Comparison of ENCODE assay signal across 28 cellular contexts in genomic region chr13:41034382-41034781, GRCh38.
"Had no signal": no experiment of that assay in that cellular context is flagged by ENCODE, and none has a peak within 500 bp of the region (broad histone marks: within the 10 kb centered on the region; RNA-seq: fewer than 3 reads in every experiment).

No MANE protein-coding gene starts in this region.

- H3K27me3 Mint-ChIP-seq: activated CD4-positive, alpha-beta T cell treated with anti-CD3 and anti-CD28 coated beads, Interleukin-2, amount 10 ng/mL, durations not matched to agents 24 days and 14 days; activated CD8-positive, alpha-beta T cell treated with anti-CD3 and anti-CD28 coated beads for 36 hours; activated naive CD4-positive, alpha-beta T cell treated with anti-CD3 and anti-CD28 coated beads, Interleukin-2, amount 50 U/mL, for 24 hours; activated naive CD8-positive, alpha-beta T cell treated with anti-CD3 and anti-CD28 coated beads, Interleukin-2, amount 10 ng/mL, durations not matched to agents 7 days and 5 days; activated T-helper 17 cell treated with anti-CD3 and anti-CD28 coated beads, Interleukin-2, amount 50 U/mL, for 72 hours had no signal

- FAIRE-seq: astrocyte, TTC549 had no signal

- H3K4me3 ChIP-seq: body of pancreas, breast epithelium, SJSA1 had no signal

- H3K4me2 ChIP-seq: SK-N-SH had no signal

- H3K9me3 Mint-ChIP-seq: activated CD4-positive, alpha-beta T cell treated with anti-CD3 and anti-CD28 coated beads, Interleukin-2, amount 10 ng/mL, durations not matched to agents 24 days and 14 days; activated CD8-positive, alpha-beta T cell treated with anti-CD3 and anti-CD28 coated beads for 36 hours; activated naive CD4-positive, alpha-beta T cell treated with anti-CD3 and anti-CD28 coated beads, Interleukin-2, amount 50 U/mL, for 24 hours; activated naive CD8-positive, alpha-beta T cell treated with anti-CD3 and anti-CD28 coated beads, Interleukin-2, amount 10 ng/mL, durations not matched to agents 7 days and 5 days; activated T-cell treated with anti-CD3 and anti-CD28 coated beads, Interleukin-2, amount 50 U/mL, for 72 hours; activated T-helper 17 cell treated with anti-CD3 and anti-CD28 coated beads, Interleukin-2, amount 50 U/mL, for 72 hours; T-helper 1 cell treated with Interleukin-12 subunit alpha and Interleukin-12 subunit beta and Interleukin-4 antibody, amounts not matched to agents 30 μg/mL and 1 μg/mL, for 36 hours; T-helper 2 cell treated with Interferon-gamma antibody and Interleukin-4, amounts not matched to agents 5 μg/mL and 100 μg/mL, for 36 hours had no signal

- H3K9ac ChIP-seq: SK-N-SH had no signal

- ATAC-seq: body of pancreas, Panc1 had no signal

- H3K27ac ChIP-seq: SJSA1 had no signal

- H3K4me1 ChIP-seq: breast epithelium, SJSA1 had no signal

- H3K36me3 ChIP-seq: breast epithelium, SJSA1 had no signal

- H3K27me3 ChIP-seq: body of pancreas, breast epithelium, SJSA1 had no signal

- H3K4me3 Mint-ChIP-seq: activated CD4-positive, alpha-beta T cell treated with anti-CD3 and anti-CD28 coated beads, Interleukin-2, amount 10 ng/mL, durations not matched to agents 24 days and 14 days; activated CD8-positive, alpha-beta T cell treated with anti-CD3 and anti-CD28 coated beads for 36 hours; activated naive CD4-positive, alpha-beta T cell treated with anti-CD3 and anti-CD28 coated beads, Interleukin-2, amount 50 U/mL, for 24 hours; activated naive CD8-positive, alpha-beta T cell treated with anti-CD3 and anti-CD28 coated beads, Interleukin-2, amount 10 ng/mL, durations not matched to agents 7 days and 5 days; activated T-cell treated with anti-CD3 and anti-CD28 coated beads, Interleukin-2, amount 50 U/mL, for 72 hours; activated T-helper 17 cell treated with anti-CD3 and anti-CD28 coated beads, Interleukin-2, amount 50 U/mL, for 72 hours; T-helper 1 cell treated with Interleukin-12 subunit alpha and Interleukin-12 subunit beta and Interleukin-4 antibody, amounts not matched to agents 30 μg/mL and 1 μg/mL, for 36 hours; T-helper 2 cell treated with Interferon-gamma antibody and Interleukin-4, amounts not matched to agents 5 μg/mL and 100 μg/mL, for 36 hours had no signal

- DNase-seq: activated CD4-positive, alpha-beta T cell treated with anti-CD3 and anti-CD28 coated beads, Interleukin-2, amount 10 ng/mL, durations not matched to agents 24 days and 14 days; activated CD4-positive, alpha-beta T cell treated with anti-CD3 and anti-CD28 coated beads, Interleukin-2, amount 50 U/mL, for 4 hours; activated CD8-positive, alpha-beta T cell treated with anti-CD3 and anti-CD28 coated beads for 36 hours; activated effector memory CD4-positive, alpha-beta T cell treated with anti-CD3 and anti-CD28 coated beads, Interleukin-2, amount 50 U/mL, for 16 hours; activated naive CD4-positive, alpha-beta T cell; activated naive CD8-positive, alpha-beta T cell treated with anti-CD3 and anti-CD28 coated beads, Interleukin-2, amount 10 ng/mL, durations not matched to agents 7 days and 5 days; activated T-cell treated with anti-CD3 and anti-CD28 coated beads, Interleukin-2, amount 50 U/mL, for 1 hour; activated T-cell treated with anti-CD3 and anti-CD28 coated beads, Interleukin-2, amount 50 U/mL, for 72 hours; body of pancreas; cerebellar nuclear complex; MM.1S; MV-4-11; NCI-H1092; NCI-H1436 treated with DMSO at 0.1 percent for 48 hours; NCI-H1694 treated with DMSO at 0.1 percent for 48 hours; NCI-H345; NCI-H524 treated with DMSO at 0.1 percent for 48 hours; SHP77; SK-N-SH had no signal

- H3K9me3 ChIP-seq: body of pancreas, breast epithelium, SJSA1, SK-N-SH had no signal

- H3K27ac Mint-ChIP-seq: activated CD4-positive, alpha-beta T cell treated with anti-CD3 and anti-CD28 coated beads, Interleukin-2, amount 10 ng/mL, durations not matched to agents 24 days and 14 days; activated CD8-positive, alpha-beta T cell treated with anti-CD3 and anti-CD28 coated beads for 36 hours; activated naive CD8-positive, alpha-beta T cell treated with anti-CD3 and anti-CD28 coated beads, Interleukin-2, amount 10 ng/mL, durations not matched to agents 7 days and 5 days; activated T-cell treated with anti-CD3 and anti-CD28 coated beads, Interleukin-2, amount 50 U/mL, for 72 hours; activated T-helper 17 cell treated with anti-CD3 and anti-CD28 coated beads, Interleukin-2, amount 50 U/mL, for 72 hours; T-helper 1 cell treated with Interleukin-12 subunit alpha and Interleukin-12 subunit beta and Interleukin-4 antibody, amounts not matched to agents 30 μg/mL and 1 μg/mL, for 36 hours; T-helper 2 cell treated with Interferon-gamma antibody and Interleukin-4, amounts not matched to agents 5 μg/mL and 100 μg/mL, for 36 hours had no signal
